1 cellular context compared by ENCODE assay signal in the genomic region with DNA sequence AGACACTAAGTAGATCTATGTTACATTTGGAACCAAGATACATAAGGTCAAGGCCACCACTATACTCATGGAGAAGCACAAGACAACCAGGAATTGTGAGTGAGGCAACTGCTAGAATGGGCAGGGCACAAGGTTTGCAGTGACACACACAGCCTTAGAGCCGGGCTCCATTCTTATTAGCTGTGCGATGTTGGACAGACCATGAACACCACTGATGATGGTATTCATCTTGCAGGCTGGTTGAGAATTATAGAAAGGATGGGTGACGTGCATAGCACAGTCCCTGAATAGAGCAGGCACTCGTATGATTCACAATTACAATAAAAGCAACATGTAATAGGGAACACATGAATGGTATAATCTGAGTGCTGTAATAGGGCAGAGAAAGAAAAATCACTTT.
TF ChIP-seq lines count a peak whose summit lies in the region.

No MANE protein-coding gene starts in this region.

TF ChIP-seq in HEK293T, 16 proteins besides CTCF, POLR2A, EP300 and RAD21:
- TF ChIP-seq BHLHE40 (IDR thresholded peaks at IDR 0.05; ENCODE audit: borderline replicate concordance) (no peak), ZNF384 (IDR thresholded peaks at IDR 0.05) (no peak), NFRKB (IDR thresholded peaks at IDR 0.05) (no peak), FOXK2 (IDR thresholded peaks at IDR 0.05) (no peak), ELF4 (IDR thresholded peaks at IDR 0.05) (no peak), TARDBP (IDR thresholded peaks at IDR 0.05) (no peak), ARNT (IDR thresholded peaks at IDR 0.05) (no peak)
- TF ChIP-seq, protein P1, sequence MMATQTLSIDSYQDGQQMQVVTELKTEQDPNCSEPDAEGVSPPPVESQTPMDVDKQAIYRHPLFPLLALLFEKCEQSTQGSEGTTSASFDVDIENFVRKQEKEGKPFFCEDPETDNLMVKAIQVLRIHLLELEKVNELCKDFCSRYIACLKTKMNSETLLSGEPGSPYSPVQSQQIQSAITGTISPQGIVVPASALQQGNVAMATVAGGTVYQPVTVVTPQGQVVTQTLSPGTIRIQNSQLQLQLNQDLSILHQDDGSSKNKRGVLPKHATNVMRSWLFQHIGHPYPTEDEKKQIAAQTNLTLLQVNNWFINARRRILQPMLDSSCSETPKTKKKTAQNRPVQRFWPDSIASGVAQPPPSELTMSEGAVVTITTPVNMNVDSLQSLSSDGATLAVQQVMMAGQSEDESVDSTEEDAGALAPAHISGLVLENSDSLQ (IDR thresholded peaks at IDR 0.05), result no peak
TF ChIP-seq in HEK293T: peak in this region for 0.
